ENCODE assay signal across 8 cellular contexts in the genomic region with DNA sequence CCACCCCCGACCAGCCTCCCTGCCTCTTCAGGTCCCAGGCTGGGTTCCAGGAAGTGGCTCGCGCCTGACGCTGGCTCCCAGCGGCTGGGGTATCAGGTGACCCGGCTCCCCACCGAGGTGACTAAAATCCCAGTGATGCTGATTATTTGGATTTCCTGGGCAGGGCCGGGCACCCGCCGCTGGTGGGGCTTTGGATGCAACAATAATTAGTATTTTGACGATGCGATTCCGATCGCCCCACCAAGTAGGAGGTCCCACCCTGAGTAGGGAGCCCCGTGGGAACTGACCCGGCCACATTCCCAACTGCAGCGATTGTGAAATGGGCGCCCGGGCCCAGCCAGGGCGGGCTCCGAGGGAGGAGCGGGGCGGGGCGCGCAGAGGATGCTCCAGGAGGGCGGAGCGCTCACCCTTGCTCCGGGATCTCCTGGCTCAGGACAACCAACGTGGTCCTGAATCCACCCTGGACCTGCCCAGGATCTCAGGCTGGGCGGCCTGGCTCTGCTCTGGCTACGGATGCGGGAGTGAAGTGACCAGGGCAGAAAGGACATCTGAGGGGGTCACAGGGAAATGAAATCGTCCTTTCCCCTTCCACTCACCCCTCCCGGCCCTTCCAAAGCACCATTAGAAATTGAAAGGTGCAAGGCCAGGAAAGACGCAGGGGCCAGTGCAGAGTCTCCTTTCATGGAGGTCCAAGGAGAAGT. TPM values are rescaled to one million over a fixed set of nuclear protein-coding genes. Genes with fewer than 3 reads are reported as not detected.
DNase-seq lines count a peak whose midpoint lies in the region; ATAC-seq and TF ChIP-seq lines count a peak whose summit lies in the region.

No MANE protein-coding gene starts in this region.

- H3K27ac Mint-ChIP-seq in CD8-positive, alpha-beta T cell: no peak overlapping the region
- H3K27ac Mint-ChIP-seq in chondrocyte (ENCODE audit: unreplicated experiment): peak overlapping the region; percentile 76

- H3K4me3 Mint-ChIP-seq in CD8-positive, alpha-beta T cell: peak overlapping the region; percentile 26
- peak overlapping the region; percentile 31 for H3K4me3 Mint-ChIP-seq in chondrocyte (ENCODE audit: unreplicated experiment)

- no peaks in the 10 kb centered on the region for H3K27me3 ChIP-seq in CD8-positive, alpha-beta T cell (ENCODE audit: insufficient read depth, low read length)
- peaks cover 0 to 9% of the 10 kb centered on the region in 2 donors for H3K27me3 ChIP-seq in left lung

- no peaks in the 10 kb centered on the region for H3K9me3 ChIP-seq in CD8-positive, alpha-beta T cell (ENCODE audit: low read length)
- H3K9me3 ChIP-seq in left lung: no peaks in the 10 kb centered on the region

- no peaks in the 10 kb centered on the region for H3K36me3 ChIP-seq in CD8-positive, alpha-beta T cell (ENCODE audit: insufficient read depth, low read length)
- no peaks in the 10 kb centered on the region for H3K36me3 ChIP-seq in left lung

- no peak overlapping the region for H3K4me3 ChIP-seq in CD8-positive, alpha-beta T cell (ENCODE audit: low read depth, low read length)
- H3K4me3 ChIP-seq in left lung: peak overlapping the region in 1 of 2 donors; percentile 18

- CTCF ChIA-PET in CD8-positive, alpha-beta T cell (lab: Charles Lee): interaction anchor here (1.0 to 1.6 kb wide), 2 partner anchors 19 to 223 kb away, joined by 3 to 6 read pairs; no protein-coding TSS in a partner anchor

- intact Hi-C loops in CD8-positive, alpha-beta T cell (cut with DNase I, micrococcal nuclease): no loop called here
- intact Hi-C loops in left lung (cut with DNase I): no loop called here

- TF ChIP-seq RAD21 in Ishikawa (IDR thresholded peaks at IDR 0.05; ENCODE audit: low read depth): peak; percentile 0; the same call in 1 of the 2 replicates

- DNase-seq in CD8-positive, alpha-beta T cell: peak in 1 of 7 experiments; percentile 45
- DNase-seq in chondrocyte (ENCODE audit: low spot score) (no peak), left lung (peak; percentile 62 to 88), germinal center (ENCODE audit: low spot score) (no peak), NCI-H1048 (lab: John Stamatoyannopoulos, UW) (no peak)
- DNase-seq in activated CD4-positive, CD25-positive, alpha-beta regulatory T cell (lab: John Stamatoyannopoulos, UW): no peak

- H3K27me3 Mint-ChIP-seq in CD8-positive, alpha-beta T cell (ENCODE audit: low read depth): no peaks in the 10 kb centered on the region
- no peaks in the 10 kb centered on the region for H3K27me3 Mint-ChIP-seq in chondrocyte (ENCODE audit: low read depth)

- peaks cover 24% of the 10 kb centered on the region for H3K4me1 Mint-ChIP-seq in CD8-positive, alpha-beta T cell (ENCODE audit: low read depth)
- H3K4me1 Mint-ChIP-seq in chondrocyte (ENCODE audit: low read depth): peaks cover 48% of the 10 kb centered on the region

- peaks cover 16% of the 10 kb centered on the region for H3K4me1 ChIP-seq in CD8-positive, alpha-beta T cell (ENCODE audit: insufficient read depth, low read length)
- peaks cover 0 to 7% of the 10 kb centered on the region in 2 donors for H3K4me1 ChIP-seq in left lung

- POLR2A ChIA-PET in CD8-positive, alpha-beta T cell (lab: Charles Lee): no interaction called here

- H3K9me3 Mint-ChIP-seq in CD8-positive, alpha-beta T cell: no peaks in the 10 kb centered on the region
- H3K9me3 Mint-ChIP-seq in chondrocyte (ENCODE audit: low read depth): no peaks in the 10 kb centered on the region

- H3K36me3 Mint-ChIP-seq in CD8-positive, alpha-beta T cell: no peaks in the 10 kb centered on the region
- H3K36me3 Mint-ChIP-seq in chondrocyte (ENCODE audit: low read depth): no peaks in the 10 kb centered on the region

- ATAC-seq in CD8-positive, alpha-beta T cell: no peak
- ATAC-seq in left lung: peak; percentile 94
- no peak for ATAC-seq in GM21515 (IDR thresholded peaks at IDR 0.05; ENCODE audit: unreplicated experiment)

- no peak for TF ChIP-seq CTCF in CD8-positive, alpha-beta T cell (IDR thresholded peaks at IDR 0.05)
- no peak for TF ChIP-seq CTCF in chondrocyte (IDR thresholded peaks at IDR 0.05)
- no peak for TF ChIP-seq CTCF in left lung (IDR thresholded peaks at IDR 0.05)

- TF ChIP-seq EP300 in Ishikawa (IDR thresholded peaks at IDR 0.05; ENCODE audit: borderline replicate concordance): peak; percentile 86

- no peak overlapping the region for H3K27ac ChIP-seq in CD8-positive, alpha-beta T cell (ENCODE audit: low read depth, low read length)
- no peak overlapping the region for H3K27ac ChIP-seq in left lung

TF ChIP-seq in Ishikawa, 13 proteins besides CTCF, POLR2A, EP300 and RAD21:
- TF ChIP-seq YY1 (IDR thresholded peaks at IDR 0.05; ENCODE audit: low read depth) (0 out of 2 replicates have a peak, but pooled peaks have one; percentile 58), TAF1 (IDR thresholded peaks at IDR 0.05; ENCODE audit: low read depth) (peak; percentile 43; the same call in 1 of the 2 replicates), ZBTB7A (IDR thresholded peaks at IDR 0.05; ENCODE audit: low read depth) (peak; percentile 76), TEAD4 (IDR thresholded peaks at IDR 0.05) (peak; percentile 86), FOXM1 (IDR thresholded peaks at IDR 0.05; ENCODE audit: borderline replicate concordance, low read depth) (peak; percentile 84), NFIC (IDR thresholded peaks at IDR 0.05) (peak; percentile 71; the same call in 1 of the 2 replicates), CEBPB (IDR thresholded peaks at IDR 0.05) (peak; percentile 99), CREB1 (IDR thresholded peaks at IDR 0.05; ENCODE audit: low read depth) (no peak), EGR1 (IDR thresholded peaks at IDR 0.05) (peak; percentile 38; the same call in 1 of the 2 replicates), TCF12 (IDR thresholded peaks at IDR 0.05; ENCODE audit: low read depth) (peak; percentile 90)
- TF ChIP-seq, protein P1, sequence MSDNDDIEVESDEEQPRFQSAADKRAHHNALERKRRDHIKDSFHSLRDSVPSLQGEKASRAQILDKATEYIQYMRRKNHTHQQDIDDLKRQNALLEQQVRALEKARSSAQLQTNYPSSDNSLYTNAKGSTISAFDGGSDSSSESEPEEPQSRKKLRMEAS (IDR thresholded peaks at IDR 0.05): peak; percentile 40
- TF ChIP-seq, protein P2, sequence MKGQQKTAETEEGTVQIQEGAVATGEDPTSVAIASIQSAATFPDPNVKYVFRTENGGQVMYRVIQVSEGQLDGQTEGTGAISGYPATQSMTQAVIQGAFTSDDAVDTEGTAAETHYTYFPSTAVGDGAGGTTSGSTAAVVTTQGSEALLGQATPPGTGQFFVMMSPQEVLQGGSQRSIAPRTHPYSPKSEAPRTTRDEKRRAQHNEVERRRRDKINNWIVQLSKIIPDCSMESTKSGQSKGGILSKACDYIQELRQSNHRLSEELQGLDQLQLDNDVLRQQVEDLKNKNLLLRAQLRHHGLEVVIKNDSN (IDR thresholded peaks at IDR 0.05): peak; percentile 85
- TF ChIP-seq, protein P3, sequence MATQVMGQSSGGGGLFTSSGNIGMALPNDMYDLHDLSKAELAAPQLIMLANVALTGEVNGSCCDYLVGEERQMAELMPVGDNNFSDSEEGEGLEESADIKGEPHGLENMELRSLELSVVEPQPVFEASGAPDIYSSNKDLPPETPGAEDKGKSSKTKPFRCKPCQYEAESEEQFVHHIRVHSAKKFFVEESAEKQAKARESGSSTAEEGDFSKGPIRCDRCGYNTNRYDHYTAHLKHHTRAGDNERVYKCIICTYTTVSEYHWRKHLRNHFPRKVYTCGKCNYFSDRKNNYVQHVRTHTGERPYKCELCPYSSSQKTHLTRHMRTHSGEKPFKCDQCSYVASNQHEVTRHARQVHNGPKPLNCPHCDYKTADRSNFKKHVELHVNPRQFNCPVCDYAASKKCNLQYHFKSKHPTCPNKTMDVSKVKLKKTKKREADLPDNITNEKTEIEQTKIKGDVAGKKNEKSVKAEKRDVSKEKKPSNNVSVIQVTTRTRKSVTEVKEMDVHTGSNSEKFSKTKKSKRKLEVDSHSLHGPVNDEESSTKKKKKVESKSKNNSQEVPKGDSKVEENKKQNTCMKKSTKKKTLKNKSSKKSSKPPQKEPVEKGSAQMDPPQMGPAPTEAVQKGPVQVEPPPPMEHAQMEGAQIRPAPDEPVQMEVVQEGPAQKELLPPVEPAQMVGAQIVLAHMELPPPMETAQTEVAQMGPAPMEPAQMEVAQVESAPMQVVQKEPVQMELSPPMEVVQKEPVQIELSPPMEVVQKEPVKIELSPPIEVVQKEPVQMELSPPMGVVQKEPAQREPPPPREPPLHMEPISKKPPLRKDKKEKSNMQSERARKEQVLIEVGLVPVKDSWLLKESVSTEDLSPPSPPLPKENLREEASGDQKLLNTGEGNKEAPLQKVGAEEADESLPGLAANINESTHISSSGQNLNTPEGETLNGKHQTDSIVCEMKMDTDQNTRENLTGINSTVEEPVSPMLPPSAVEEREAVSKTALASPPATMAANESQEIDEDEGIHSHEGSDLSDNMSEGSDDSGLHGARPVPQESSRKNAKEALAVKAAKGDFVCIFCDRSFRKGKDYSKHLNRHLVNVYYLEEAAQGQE (IDR thresholded peaks at IDR 0.05; ENCODE audit: low read depth): no peak

RNA-seq across cellular contexts. Expression of a gene that starts 32.6 kb away (rescaled TPM):
- total RNA-seq in CD8-positive, alpha-beta T cell: 10 to 100 TPM; 69.8 TPM
- total RNA-seq in chondrocyte (4.8 to 9.7 TPM (median 8.7 TPM) in 3 replicates), left lung (10 to 100 TPM; 11.3 to 18.8 TPM)

RNA-seq across cellular contexts. Expression of a gene that starts 37.2 kb away (rescaled TPM):
- total RNA-seq in CD8-positive, alpha-beta T cell: 10 to 100 TPM; 35.1 to 37.9 TPM
- total RNA-seq in chondrocyte (28.2 to 32.7 TPM (median 29.3 TPM) in 3 replicates), left lung (10 to 100 TPM; 26.6 to 33.5 TPM)

Comparison
In these comparisons a context has a peak if more than half of its experiments do, and no peak if none do; other contexts are left out.
1. DNase-seq: peak in left lung (2 of 2); none in chondrocyte (single experiment), germinal center (single experiment), NCI-H1048 (single experiment) and activated CD4-positive, CD25-positive, alpha-beta regulatory T cell (0 of 4).